12 cellular contexts compared by ENCODE assay signal in the genomic region with DNA sequence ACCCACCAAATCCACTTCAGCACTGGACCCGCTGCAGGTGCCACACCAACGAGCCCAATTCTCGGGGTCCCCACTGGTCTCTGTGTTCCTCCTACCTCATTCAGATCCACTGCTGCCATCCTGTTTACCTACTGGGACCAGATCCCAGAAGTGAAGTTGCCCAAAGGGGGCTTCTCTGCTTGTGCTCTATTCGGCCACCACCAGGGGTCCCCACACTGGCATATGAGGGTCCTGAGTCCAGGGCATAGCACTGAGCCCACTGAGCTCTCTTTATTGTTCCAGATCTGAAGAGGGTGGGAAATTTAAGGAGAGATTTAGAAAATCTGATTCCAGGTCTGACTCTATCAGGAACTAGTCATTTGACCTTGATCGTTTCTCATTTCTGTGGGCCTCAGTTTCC. TPM values are rescaled to one million over a fixed set of nuclear protein-coding genes. Genes with fewer than 3 reads are reported as not detected.
A peak's percentile ranks its signal among the peaks of the same experiment; 100 is the strongest.
DNase-seq lines count a peak whose midpoint lies in the region; ATAC-seq and TF ChIP-seq lines count a peak whose summit lies in the region.
"Had no signal": no experiment of that assay in that cellular context is flagged by ENCODE, and none has a peak within 500 bp of the region (broad histone marks: within the 10 kb centered on the region; RNA-seq: fewer than 3 reads in every experiment).

No MANE protein-coding gene starts in this region.

- ATAC-seq in activated naive CD8-positive, alpha-beta T cell treated with anti-CD3 and anti-CD28 coated beads, Interleukin-2, amount 50 U/mL, for 24 hours = no peak
- no peak for ATAC-seq in activated CD8-positive, alpha-beta T cell treated with anti-CD3 and anti-CD28 coated beads for 36 hours
- ATAC-seq: activated T-cell treated with anti-CD3 and anti-CD28 coated beads, Interleukin-2, amount 50 U/mL, for 4 hours; body of pancreas had no signal

- H3K4me1 ChIP-seq in iPS DF 6.9 (ENCODE audit: control insufficient read depth, insufficient read depth, low read length) = no peaks in the 10 kb centered on the region
- H3K4me1 ChIP-seq: body of pancreas had no signal

- no peak overlapping the region for H3K4me3 Mint-ChIP-seq in activated naive CD8-positive, alpha-beta T cell treated with anti-CD3 and anti-CD28 coated beads, Interleukin-2, amount 50 U/mL, for 24 hours
- H3K4me3 Mint-ChIP-seq in activated CD8-positive, alpha-beta T cell treated with anti-CD3 and anti-CD28 coated beads for 36 hours = no peak overlapping the region
- H3K4me3 Mint-ChIP-seq: activated T-cell treated with anti-CD3 and anti-CD28 coated beads, Interleukin-2, amount 50 U/mL, for 4 hours had no signal

- H3K4me3 ChIP-seq in AG04449 (ENCODE audit: low read depth, low read length) (no peak overlapping the region), GM12875 (ENCODE audit: low read depth, low read length) (no peak overlapping the region), WI38 (ENCODE audit: low read depth, low read length) (no peak overlapping the region), iPS DF 6.9 (ENCODE audit: low read length) (no peak overlapping the region)
- H3K4me3 ChIP-seq: body of pancreas had no signal

- POLR2A ChIA-PET in AG04449 (lab: Yijun Ruan, JAX) = no interaction called here
- POLR2A ChIA-PET in activated CD8-positive, alpha-beta T cell treated with anti-CD3 and anti-CD28 coated beads for 36 hours (lab: Charles Lee) = no interaction called here

- no peaks in the 10 kb centered on the region for H3K4me1 Mint-ChIP-seq in activated naive CD8-positive, alpha-beta T cell treated with anti-CD3 and anti-CD28 coated beads, Interleukin-2, amount 50 U/mL, for 24 hours
- H3K4me1 Mint-ChIP-seq in activated CD8-positive, alpha-beta T cell treated with anti-CD3 and anti-CD28 coated beads for 36 hours (ENCODE audit: low read depth) = no peaks in the 10 kb centered on the region

- no CpG with 5 or more reads among the region's 5 CpGs for WGBS in iPS DF 6.9 (ENCODE audit: insufficient coverage, insufficient read length)

- no peaks in the 10 kb centered on the region; the same call in 1 of the 2 replicates for H3K36me3 ChIP-seq in iPS DF 6.9 (ENCODE audit: control insufficient read depth, insufficient read depth, low read length)

- no peaks in the 10 kb centered on the region for H3K36me3 Mint-ChIP-seq in activated naive CD8-positive, alpha-beta T cell treated with anti-CD3 and anti-CD28 coated beads, Interleukin-2, amount 50 U/mL, for 24 hours (ENCODE audit: low read depth)
- no peaks in the 10 kb centered on the region for H3K36me3 Mint-ChIP-seq in activated CD8-positive, alpha-beta T cell treated with anti-CD3 and anti-CD28 coated beads for 36 hours (ENCODE audit: low read depth)

- intact Hi-C loops in activated CD8-positive, alpha-beta T cell treated with anti-CD3 and anti-CD28 coated beads for 36 hours (cut with micrococcal nuclease) = no loop called here

- H3K27ac Mint-ChIP-seq in activated naive CD8-positive, alpha-beta T cell treated with anti-CD3 and anti-CD28 coated beads, Interleukin-2, amount 50 U/mL, for 24 hours = no peak overlapping the region
- no peak overlapping the region for H3K27ac Mint-ChIP-seq in activated CD8-positive, alpha-beta T cell treated with anti-CD3 and anti-CD28 coated beads for 36 hours

- H3K27ac ChIP-seq in iPS DF 6.9 (ENCODE audit: low read length) = no peak overlapping the region
- H3K27ac ChIP-seq: body of pancreas, epithelial cell of prostate had no signal

- no peaks in the 10 kb centered on the region for H3K9me3 Mint-ChIP-seq in activated naive CD8-positive, alpha-beta T cell treated with anti-CD3 and anti-CD28 coated beads, Interleukin-2, amount 50 U/mL, for 24 hours
- H3K9me3 Mint-ChIP-seq in activated CD8-positive, alpha-beta T cell treated with anti-CD3 and anti-CD28 coated beads for 36 hours = no peaks in the 10 kb centered on the region
- H3K9me3 Mint-ChIP-seq: activated T-cell treated with anti-CD3 and anti-CD28 coated beads, Interleukin-2, amount 50 U/mL, for 4 hours had no signal

- H3K27me3 ChIP-seq in iPS DF 6.9 (ENCODE audit: control insufficient read depth, insufficient read depth, low read length) = no peaks in the 10 kb centered on the region
- H3K27me3 ChIP-seq: body of pancreas had no signal

- H3K9me3 ChIP-seq in iPS DF 6.9 (ENCODE audit: control insufficient read depth, insufficient read depth, low read length) = no peaks in the 10 kb centered on the region
- H3K9me3 ChIP-seq: body of pancreas had no signal

- TF ChIP-seq CTCF in AG04449 (IDR thresholded peaks at IDR 0.05; ENCODE audit: insufficient read depth, low read length, missing control alignments) (peak; percentile 26), GM12875 (IDR thresholded peaks at IDR 0.05; ENCODE audit: borderline replicate concordance, insufficient read depth, low read depth, low read length) (peak; percentile 28; the same call in 1 of the 2 replicates), WI38 (IDR thresholded peaks at IDR 0.05; ENCODE audit: low read depth, low read length) (peak; percentile 36; the same call in 1 of the 2 replicates)
- TF ChIP-seq CTCF in activated CD8-positive, alpha-beta T cell treated with anti-CD3 and anti-CD28 coated beads for 36 hours (IDR thresholded peaks at IDR 0.05) = no peak

- no peaks in the 10 kb centered on the region for H3K27me3 Mint-ChIP-seq in activated naive CD8-positive, alpha-beta T cell treated with anti-CD3 and anti-CD28 coated beads, Interleukin-2, amount 50 U/mL, for 24 hours
- no peaks in the 10 kb centered on the region for H3K27me3 Mint-ChIP-seq in activated CD8-positive, alpha-beta T cell treated with anti-CD3 and anti-CD28 coated beads for 36 hours

- CTCF ChIA-PET in AG04449 (lab: Yijun Ruan, JAX) = interaction anchor here (1.0 to 15.8 kb wide), 6 partner anchors 9 to 129 kb away, joined by 3 to 586 read pairs (median 4); no protein-coding TSS in a partner anchor
- CTCF ChIA-PET in activated CD8-positive, alpha-beta T cell treated with anti-CD3 and anti-CD28 coated beads for 36 hours (lab: Charles Lee) = interaction anchor here (1.2 to 1.7 kb wide), 4 partner anchors 11 to 129 kb away, joined by 3 to 7 read pairs (median 5); no protein-coding TSS in a partner anchor

- DNase-seq in AG04449 (ENCODE audit: low read depth, low spot score) = no peak
- peak; percentile 29 for DNase-seq in iPS DF 6.9 (ENCODE audit: low read depth, low spot score)
- DNase-seq in SKM-1 treated with dmso at 0.1 percent for 144 hours (lab: John Stamatoyannopoulos, UW; ENCODE audit: unreplicated experiment) = no peak
- no peak for DNase-seq in T-helper 1 cell
- DNase-seq in activated naive CD8-positive, alpha-beta T cell treated with anti-CD3 and anti-CD28 coated beads, Interleukin-2, amount 50 U/mL, for 24 hours = no peak
- no peak for DNase-seq in activated CD8-positive, alpha-beta T cell treated with anti-CD3 and anti-CD28 coated beads for 36 hours
- DNase-seq: activated T-cell treated with anti-CD3 and anti-CD28 coated beads, Interleukin-2, amount 50 U/mL, for 4 hours; body of pancreas; kidney glomerular epithelial cell had no signal

RNA-seq across cellular contexts. Expression of gene GPR45, which starts 2.4 kb away (rescaled TPM):
- total RNA-seq in activated CD8-positive, alpha-beta T cell treated with anti-CD3 and anti-CD28 coated beads for 36 hours = not detected
- total RNA-seq: activated T-cell treated with anti-CD3 and anti-CD28 coated beads, Interleukin-2, amount 50 U/mL, for 4 hours; body of pancreas had no signal
